31 cellular contexts compared by ENCODE assay signal in genomic region chr15:63077952-63078351, GRCh38. TPM values are rescaled to one million over a fixed set of nuclear protein-coding genes. Genes with fewer than 3 reads are reported as not detected.
A peak's percentile ranks its signal among the peaks of the same experiment; 100 is the strongest.
DNase-seq lines count a peak whose midpoint lies in the region; ATAC-seq, FAIRE-seq and TF ChIP-seq lines count a peak whose summit lies in the region.
"Had no signal": no experiment of that assay in that cellular context is flagged by ENCODE, and none has a peak within 500 bp of the region (broad histone marks: within the 10 kb centered on the region; RNA-seq: fewer than 3 reads in every experiment).

No MANE protein-coding gene starts in this region.

- TF ChIP-seq CTCF in A549 (IDR thresholded peaks at IDR 0.05) (no peak), WERI-Rb-1 (IDR thresholded peaks at IDR 0.05; ENCODE audit: low read depth, low read length) (no peak), hepatocyte (IDR thresholded peaks at IDR 0.05; ENCODE audit: poor library complexity) (no peak)

- peak overlapping the region; percentile 19; the same call in 1 of the 2 replicates for H3K9ac ChIP-seq in HUES48 (ENCODE audit: low read depth, low read length)

- intact Hi-C loops in naive thymus-derived CD4-positive, alpha-beta T cell (cut with micrococcal nuclease) = no loop called here

- H4K20me1 ChIP-seq in hepatocyte (ENCODE audit: insufficient read depth, poor library complexity, severe bottlenecking) = no peaks in the 10 kb centered on the region

- H2AFZ ChIP-seq in hepatocyte = no peak overlapping the region

- peak overlapping the region; percentile 3 to 52; a peak in 3 of 6 replicates for H3K27ac ChIP-seq in A549
- H3K27ac ChIP-seq in HUES48 (ENCODE audit: low read depth, low read length) = peak overlapping the region; percentile 91
- no peak overlapping the region for H3K27ac ChIP-seq in WERI-Rb-1
- no peak overlapping the region for H3K27ac ChIP-seq in naive thymus-derived CD4-positive, alpha-beta T cell (ENCODE audit: low read depth, low read length)
- H3K27ac ChIP-seq in hepatocyte = no peak overlapping the region
- H3K27ac ChIP-seq: brain microvascular endothelial cell, testis had no signal

- TF ChIP-seq RAD21 in A549 (conservative IDR thresholded peaks at IDR 0.05 in 1 of 2, IDR thresholded peaks at IDR 0.05 in 1 of 2) = no peak

- DNase-seq in A549 (ENCODE audit: low read depth in 1 of 2, low spot score in 1 of 2) (no peak), WERI-Rb-1 (peak; percentile 72), islet precursor cell (peak; percentile 73), activated gamma-delta T cell (lab: John Stamatoyannopoulos, UW) (no peak), hepatocyte (ENCODE audit: low spot score) (no peak)
- no peak for DNase-seq in naive thymus-derived CD4-positive, alpha-beta T cell
- DNase-seq: activated CD4-positive, alpha-beta T cell treated with anti-CD3 and anti-CD28 coated beads for 1 hour; activated CD8-positive, alpha-beta memory T cell treated with anti-CD3 and anti-CD28 coated beads, Interleukin-2, amount 50 U/mL, for 48 hours; activated CD8-positive, alpha-beta T cell treated with anti-CD3 and anti-CD28 coated beads for 36 hours; activated naive CD4-positive, alpha-beta T cell treated with anti-CD3 and anti-CD28 coated beads, Interleukin-2, amount 50 U/mL, for 16 hours; amniotic stem cell; brain microvascular endothelial cell; CD4-positive, alpha-beta memory T cell; cerebellar nuclear complex; KBM-7; left ventricle myocardium superior; NCI-H1092 treated with DMSO at 0.1 percent for 48 hours; NCI-H1694 treated with DMSO at 0.1 percent for 48 hours; NCI-H748 treated with DMSO at 0.1 percent for 48 hours; right cardiac atrium; SHP77 treated with DMSO at 0.1 percent for 48 hours; stimulated activated CD4-positive, alpha-beta T cell treated with anti-CD3 and anti-CD28 coated beads, Interleukin-1b, Interleukin-23, amount 100 ng/mL, for 48 hours; testis; uterus had no signal

- no peak overlapping the region for H3K27ac Mint-ChIP-seq in naive thymus-derived CD4-positive, alpha-beta T cell
- H3K27ac Mint-ChIP-seq: activated CD8-positive, alpha-beta T cell treated with anti-CD3 and anti-CD28 coated beads for 36 hours; CD4-positive, alpha-beta memory T cell; stimulated activated naive CD8-positive, alpha-beta T cell treated with anti-CD3 and anti-CD28 coated beads, Interleukin-15, Interleukin-2, amounts not matched to agents 100 ng/mL and 50 ng/mL, for 24 hours had no signal

- TF ChIP-seq EP300 in A549 (IDR thresholded peaks at IDR 0.05) = no peak

- CTCF ChIA-PET in A549 (lab: Yijun Ruan, JAX) = interaction anchor here (0.7 to 50.6 kb wide), 3 partner anchors 1 to 37 kb away, joined by 4 to 1136 read pairs (median 1136); partner anchors contain the start of gene TPM1
- CTCF ChIA-PET in naive thymus-derived CD4-positive, alpha-beta T cell (lab: Charles Lee) = no interaction called here

- no peaks in the 10 kb centered on the region for H3K9me3 ChIP-seq in A549
- H3K9me3 ChIP-seq in HUES48 (ENCODE audit: control insufficient read depth, insufficient read depth, low read length) = no peaks in the 10 kb centered on the region
- H3K9me3 ChIP-seq in WERI-Rb-1 (ENCODE audit: severe bottlenecking) = no peaks in the 10 kb centered on the region
- no peaks in the 10 kb centered on the region for H3K9me3 ChIP-seq in naive thymus-derived CD4-positive, alpha-beta T cell (ENCODE audit: control insufficient read depth in 2 of 3, low read length in 3 of 3)
- H3K9me3 ChIP-seq in hepatocyte (ENCODE audit: low read depth) = no peaks in the 10 kb centered on the region
- H3K9me3 ChIP-seq: testis, uterus had no signal

- peaks cover 0 to 10% (median 8%) of the 10 kb centered on the region in 5 donors for H3K27me3 Mint-ChIP-seq in naive thymus-derived CD4-positive, alpha-beta T cell
- H3K27me3 Mint-ChIP-seq: stimulated activated naive CD8-positive, alpha-beta T cell treated with anti-CD3 and anti-CD28 coated beads, Interleukin-15, Interleukin-2, amounts not matched to agents 100 ng/mL and 50 ng/mL, for 24 hours had no signal

- H3K9me2 ChIP-seq in hepatocyte (replicated peaks; ENCODE audit: insufficient read depth) = no peaks in the 10 kb centered on the region

- no peaks in the 10 kb centered on the region for H3K9me3 Mint-ChIP-seq in naive thymus-derived CD4-positive, alpha-beta T cell
- H3K9me3 Mint-ChIP-seq: activated CD8-positive, alpha-beta T cell treated with anti-CD3 and anti-CD28 coated beads for 36 hours; stimulated activated naive CD8-positive, alpha-beta T cell treated with anti-CD3 and anti-CD28 coated beads, Interleukin-15, Interleukin-2, amounts not matched to agents 100 ng/mL and 50 ng/mL, for 24 hours had no signal

- POLR2A ChIA-PET in A549 (lab: Yijun Ruan, JAX) = no interaction called here
- POLR2A ChIA-PET in naive thymus-derived CD4-positive, alpha-beta T cell (lab: Charles Lee) = interaction anchor here (0.8 kb wide), 1 partner anchor 86 kb away, joined by 5 read pairs; no protein-coding TSS in a partner anchor

- H3K4me3 ChIP-seq in A549 = no peak overlapping the region
- H3K4me3 ChIP-seq in HUES48 (ENCODE audit: low read depth, low read length) = no peak overlapping the region
- no peak overlapping the region for H3K4me3 ChIP-seq in WERI-Rb-1 (ENCODE audit: low read depth, low read length)
- no peak overlapping the region for H3K4me3 ChIP-seq in naive thymus-derived CD4-positive, alpha-beta T cell (ENCODE audit: low read length)
- no peak overlapping the region for H3K4me3 ChIP-seq in hepatocyte
- H3K4me3 ChIP-seq: testis, uterus had no signal

- no peak for TF ChIP-seq POLR2A in A549 (IDR thresholded peaks at IDR 0.05; ENCODE audit: low read length)

- no peaks in the 10 kb centered on the region for H3K36me3 ChIP-seq in HUES48 (ENCODE audit: control insufficient read depth, insufficient read depth, low read length)
- no peaks in the 10 kb centered on the region for H3K36me3 ChIP-seq in WERI-Rb-1
- no peaks in the 10 kb centered on the region for H3K36me3 ChIP-seq in naive thymus-derived CD4-positive, alpha-beta T cell (ENCODE audit: control insufficient read depth in 2 of 3, insufficient read depth in 3 of 3, low read length in 3 of 3)
- H3K36me3 ChIP-seq in hepatocyte (replicated peaks; ENCODE audit: insufficient read depth, low read depth) = no peaks in the 10 kb centered on the region
- H3K36me3 ChIP-seq: uterus had no signal

- WGBS in A549 (ENCODE audit: missing lambda C conversion rate) = 80% methylated on average over 6 of the region's 6 CpGs
- WGBS in hepatocyte (ENCODE audit: low lambda C conversion rate, missing lambda C conversion rate) = 41% methylated on average over 6 of the region's 6 CpGs

- H3K4me2 ChIP-seq in A549 (no peak overlapping the region), hepatocyte (no peak overlapping the region)

- H3K36me3 Mint-ChIP-seq in naive thymus-derived CD4-positive, alpha-beta T cell = no peaks in the 10 kb centered on the region
- H3K36me3 Mint-ChIP-seq: CD4-positive, alpha-beta memory T cell had no signal

- H3K4me1 Mint-ChIP-seq in naive thymus-derived CD4-positive, alpha-beta T cell = peaks cover 0 to 10% (median 0%) of the 10 kb centered on the region in 7 donors

- no peak for FAIRE-seq in A549 (lab: Jason Lieb, UNC)
- FAIRE-seq: frontal cortex, GM12892, islet of Langerhans, RCC 7860 had no signal

- peaks cover 49% of the 10 kb centered on the region for H3K4me1 ChIP-seq in A549
- H3K4me1 ChIP-seq in HUES48 (ENCODE audit: control insufficient read depth, insufficient read depth, low read length) = peaks cover 64% of the 10 kb centered on the region
- no peaks in the 10 kb centered on the region for H3K4me1 ChIP-seq in naive thymus-derived CD4-positive, alpha-beta T cell (ENCODE audit: control insufficient read depth in 2 of 2, insufficient read depth in 2 of 2, low read length in 2 of 2)
- H3K4me1 ChIP-seq in hepatocyte (ENCODE audit: insufficient read depth) = peaks cover 6% of the 10 kb centered on the region

- ATAC-seq in A549 (no peak), GM18907 (IDR thresholded peaks at IDR 0.05; ENCODE audit: unreplicated experiment) (no peak)
- ATAC-seq in naive thymus-derived CD4-positive, alpha-beta T cell = no peak
- ATAC-seq: activated CD8-positive, alpha-beta T cell treated with anti-CD3 and anti-CD28 coated beads for 36 hours; left ventricle myocardium superior; right cardiac atrium had no signal

- H3K4me3 Mint-ChIP-seq in naive thymus-derived CD4-positive, alpha-beta T cell = no peak overlapping the region
- H3K4me3 Mint-ChIP-seq: activated CD8-positive, alpha-beta T cell treated with anti-CD3 and anti-CD28 coated beads for 36 hours; CD4-positive, alpha-beta memory T cell; stimulated activated naive CD8-positive, alpha-beta T cell treated with anti-CD3 and anti-CD28 coated beads, Interleukin-15, Interleukin-2, amounts not matched to agents 100 ng/mL and 50 ng/mL, for 24 hours had no signal

- H3K27me3 ChIP-seq in HUES48 (ENCODE audit: control insufficient read depth, insufficient read depth, low read length) (no peaks in the 10 kb centered on the region), WERI-Rb-1 (ENCODE audit: insufficient read depth, low read depth, severe bottlenecking) (no peaks in the 10 kb centered on the region), hepatocyte (no peaks in the 10 kb centered on the region)
- H3K27me3 ChIP-seq in naive thymus-derived CD4-positive, alpha-beta T cell (ENCODE audit: control insufficient read depth in 2 of 2, insufficient read depth in 2 of 2, low read length in 2 of 2) = no peaks in the 10 kb centered on the region
- H3K27me3 ChIP-seq: brain microvascular endothelial cell, testis, uterus had no signal

- no peaks in the 10 kb centered on the region for H3K79me2 ChIP-seq in hepatocyte

RNA-seq across cellular contexts. Expression of gene TPM1, which starts 35.4 kb away (rescaled TPM):
- 777 and 894 TPM in 2 replicates for polyA plus RNA-seq in A549 (2011; rRNA removed)
- 824 and 915 TPM in 2 replicates for polyA plus RNA-seq in A549 (2012; cell fraction: cytosol; rRNA removed)
- polyA plus RNA-seq in A549 (2012; cell fraction: nucleus; rRNA removed) = 678 and 876 TPM in 2 replicates
- polyA plus RNA-seq in A549 (2017; fragmentation: RNase III; extraction: RNeasy Plus Mini Kit Qiagen cat#74134 plus additional on column Dnase treatment) = 954 to 1,229 TPM (median 1,043 TPM) in 3 replicates
- polyA minus RNA-seq in A549 (2011; rRNA and poly(A)+ RNA removed) = 537 and 670 TPM in 2 replicates
- total RNA-seq in naive thymus-derived CD4-positive, alpha-beta T cell = 10 to 100 TPM in 4 of 5 experiments, 1 to 10 TPM in 1; 6.0 to 24.7 (median 19.2) TPM
- 10 to 100 TPM in 1 of 2 donors, 1 to 10 TPM in 1; 8.6 to 10.9 TPM for polyA plus RNA-seq in naive thymus-derived CD4-positive, alpha-beta T cell
- 283 and 291 TPM in 2 replicates for total RNA-seq in hepatocyte
- polyA plus RNA-seq in hepatocyte = 353 and 477 TPM in 2 replicates

RNA-seq across cellular contexts. Expression of gene LACTB, which starts 43.7 kb away (rescaled TPM):
- polyA plus RNA-seq in A549 (2011; rRNA removed) (31.0 and 59.6 TPM in 2 replicates), A549 (2017; fragmentation: RNase III; extraction: RNeasy Plus Mini Kit Qiagen cat#74134 plus additional on column Dnase treatment) (56.5 to 69.8 TPM (median 56.7 TPM) in 3 replicates), hepatocyte (19.2 and 26.5 TPM in 2 replicates)
- 27.8 and 29.8 TPM in 2 replicates for polyA plus RNA-seq in A549 (2012; cell fraction: cytosol; rRNA removed)
- 16.7 and 18.5 TPM in 2 replicates for polyA plus RNA-seq in A549 (2012; cell fraction: nucleus; rRNA removed)
- 8.8 and 9.4 TPM in 2 replicates for polyA minus RNA-seq in A549 (2011; rRNA and poly(A)+ RNA removed)
- 10 to 100 TPM in 4 of 5 experiments, 1 to 10 TPM in 1; 9.8 to 23.2 (median 10.7) TPM for total RNA-seq in naive thymus-derived CD4-positive, alpha-beta T cell
- polyA plus RNA-seq in naive thymus-derived CD4-positive, alpha-beta T cell = 10 to 100 TPM in 1 of 2 donors, 1 to 10 TPM in 1; 8.2 to 10.3 TPM
- 19.6 and 31.0 TPM in 2 replicates for total RNA-seq in hepatocyte

Comparison
In these comparisons a context has a peak if more than half of its experiments do, and no peak if none do; other contexts are left out.
1. DNase-seq: peak in WERI-Rb-1 (single experiment) and islet precursor cell (single experiment); none in A549 (0 of 2), activated gamma-delta T cell (single experiment), naive thymus-derived CD4-positive, alpha-beta T cell (0 of 9) and hepatocyte (single experiment).
2. H3K27ac ChIP-seq: peak in A549 (2 of 2) and HUES48 (single experiment); none in WERI-Rb-1 (single experiment), naive thymus-derived CD4-positive, alpha-beta T cell (single experiment) and hepatocyte (single experiment).
3. RNA of gene TPM1, which starts 35.4 kb away (polyA plus RNA-seq): 678 to 1,229 TPM in A549 and 353 to 477 TPM in hepatocyte; 8.6 to 10.9 TPM in naive thymus-derived CD4-positive, alpha-beta T cell; every median in the first group is over 10 times any median in the second.